ENCODE assay signal across 1 cellular context in the genomic region with DNA sequence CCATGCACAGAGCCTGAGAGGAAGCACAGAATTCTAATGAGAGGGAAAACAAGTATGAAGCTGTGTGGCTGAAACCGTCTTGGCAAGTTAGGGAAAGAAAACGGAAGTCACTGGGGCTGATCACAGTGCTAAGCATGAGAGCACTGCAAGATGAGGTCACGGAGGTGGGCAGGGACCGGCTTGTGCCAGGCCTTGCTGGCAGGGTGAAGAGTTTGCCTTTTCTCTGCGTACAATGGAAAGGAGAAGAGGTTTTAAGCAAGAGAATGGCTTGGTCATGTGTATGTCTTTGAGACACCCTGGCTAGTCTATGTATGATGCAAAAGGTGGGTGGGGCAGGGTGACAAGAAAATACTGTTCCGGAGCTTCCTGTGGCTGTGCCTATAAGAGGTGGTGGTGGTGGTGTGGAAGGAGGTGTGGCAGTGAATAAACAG.
TF ChIP-seq lines count a peak whose summit lies in the region.

No MANE protein-coding gene starts in this region.

TF ChIP-seq in H1, 55 proteins besides CTCF, POLR2A, EP300 and RAD21 (continued from another document):
- TF ChIP-seq BCL11A (IDR thresholded peaks at IDR 0.05; ENCODE audit: low read depth in 2 of 2, low read length in 2 of 2), result no peak
- TF ChIP-seq SIN3A (conservative IDR thresholded peaks at IDR 0.05 in 1 of 2, IDR thresholded peaks at IDR 0.05 in 1 of 2; ENCODE audit: low read depth in 1 of 2, low read length in 2 of 2), result no peak
- no peak for TF ChIP-seq ZNF274 (IDR thresholded peaks at IDR 0.05; ENCODE audit: borderline replicate concordance, extremely low read depth, low read length)
- no peak for TF ChIP-seq USF2 (IDR thresholded peaks at IDR 0.05; ENCODE audit: low read length)
- TF ChIP-seq RBBP5 (IDR thresholded peaks at IDR 0.05; ENCODE audit: borderline replicate concordance, low read depth, low read length), result no peak
- no peak for TF ChIP-seq CREB1 (IDR thresholded peaks at IDR 0.05)
- no peak for TF ChIP-seq ATF3 (IDR thresholded peaks at IDR 0.05; ENCODE audit: insufficient read depth, low read depth, low read length)
- TF ChIP-seq TBP (IDR thresholded peaks at IDR 0.05; ENCODE audit: low read depth, low read length), result no peak
- no peak for TF ChIP-seq BRCA1 (IDR thresholded peaks at IDR 0.05; ENCODE audit: low read depth, low read length)
- TF ChIP-seq POU5F1 (IDR thresholded peaks at IDR 0.05; ENCODE audit: low read depth, low read length), result no peak
TF ChIP-seq in H1: peak in this region for 0.
